ENCODE assay signal across 10 cellular contexts in genomic region chr4:8506373-8507250, GRCh38.
A peak's percentile ranks its signal among the peaks of the same experiment; 100 is the strongest.
DNase-seq lines count a peak whose midpoint lies in the region; ATAC-seq lines count a peak whose summit lies in the region.
"Had no signal": no experiment of that assay in that cellular context is flagged by ENCODE, and none has a peak within 500 bp of the region (broad histone marks: within the 10 kb centered on the region; RNA-seq: fewer than 3 reads in every experiment).

No MANE protein-coding gene starts in this region.

- peak overlapping the region; percentile 26 for H3K27ac ChIP-seq in caudate nucleus (ENCODE audit: low read depth, low read length)

- DNase-seq in D341Med (ENCODE audit: low spot score) (peak; percentile 25), caudate nucleus (lab: John Stamatoyannopoulos, UW) (peak in 7 of 61 donors; percentile 10 to 55 (median 43)), iPS-NIHi11 (ENCODE audit: low spot score) (peak; percentile 70), retina (peak; percentile 50), DMS79 treated with DMSO at 0.1 percent for 48 hours (lab: John Stamatoyannopoulos, UW) (no peak), MV-4-11 (lab: John Stamatoyannopoulos, UW) (no peak), GOT3 (lab: John Stamatoyannopoulos, UW) (no peak)
- DNase-seq: effector memory CD8-positive, alpha-beta T cell; SIG-M5 had no signal

- no peak for ATAC-seq in GM21723 (IDR thresholded peaks at IDR 0.05; ENCODE audit: unreplicated experiment)
- ATAC-seq: effector memory CD8-positive, alpha-beta T cell had no signal

Comparison
In these comparisons a context has a peak if more than half of its experiments do, and no peak if none do; other contexts are left out.
1. DNase-seq: peak in D341Med (single experiment), iPS-NIHi11 (single experiment) and retina (single experiment); none in DMS79 treated with DMSO at 0.1 percent for 48 hours (single experiment), MV-4-11 (single experiment) and GOT3 (single experiment).